10 cellular contexts compared by ENCODE assay signal in genomic region chr14:64758711-64759554, GRCh38. TPM values are rescaled to one million over a fixed set of nuclear protein-coding genes. Genes with fewer than 3 reads are reported as not detected.
DNase-seq lines count a peak whose midpoint lies in the region; ATAC-seq, FAIRE-seq and TF ChIP-seq lines count a peak whose summit lies in the region.
"Had no signal": no experiment of that assay in that cellular context is flagged by ENCODE, and none has a peak within 500 bp of the region (broad histone marks: within the 10 kb centered on the region; RNA-seq: fewer than 3 reads in every experiment).

No MANE protein-coding gene starts in this region.

- dilution Hi-C loops in keratinocyte (cut with MboI; ENCODE audit: extremely low pct_ligation_motif_present, low sequenced_read_pairs) = no loop called here

- no peak overlapping the region for H3K4me3 Mint-ChIP-seq in activated CD4-positive, alpha-beta memory T cell treated with anti-CD3 and anti-CD28 coated beads, Interleukin-2, amount 10 ng/mL, durations not matched to agents 7 days and 5 days
- no peak overlapping the region for H3K4me3 Mint-ChIP-seq in activated CD4-positive, alpha-beta memory T cell treated with anti-CD3 and anti-CD28 coated beads for 36 hours
- H3K4me3 Mint-ChIP-seq in brain = peak overlapping the region in 2 of 5 experiments; percentile 4 to 38

- H3K9me1 ChIP-seq in keratinocyte (ENCODE audit: control insufficient read depth, extremely low read depth, insufficient read depth, low read length) = no peaks in the 10 kb centered on the region

- no peaks in the 10 kb centered on the region for H4K20me1 ChIP-seq in keratinocyte (ENCODE audit: control insufficient read depth, extremely low read depth, insufficient read depth, low read length)
- H4K20me1 ChIP-seq: BLaER1 had no signal

- peaks cover 6% of the 10 kb centered on the region for H3K36me3 Mint-ChIP-seq in activated CD4-positive, alpha-beta memory T cell treated with anti-CD3 and anti-CD28 coated beads, Interleukin-2, amount 10 ng/mL, durations not matched to agents 7 days and 5 days (ENCODE audit: low read depth)
- H3K36me3 Mint-ChIP-seq in activated CD4-positive, alpha-beta memory T cell treated with anti-CD3 and anti-CD28 coated beads for 36 hours = no peaks in the 10 kb centered on the region
- H3K36me3 Mint-ChIP-seq in brain = no peaks in the 10 kb centered on the region

- POLR2A ChIA-PET in activated CD4-positive, alpha-beta memory T cell treated with anti-CD3 and anti-CD28 coated beads, Interleukin-2, amount 10 ng/mL, durations not matched to agents 7 days and 5 days (lab: Charles Lee) = interaction anchor here (0.7 to 6.0 kb wide), 16 partner anchors 9 to 254 kb away, joined by 3 to 38 read pairs (median 4); partner anchors contain the start of gene PLEKHG3
- POLR2A ChIA-PET in activated CD4-positive, alpha-beta memory T cell treated with anti-CD3 and anti-CD28 coated beads for 36 hours (lab: Charles Lee) = no interaction called here

- no peaks in the 10 kb centered on the region for H3K79me2 ChIP-seq in keratinocyte (ENCODE audit: control insufficient read depth, insufficient read depth, low read length)

- H3K27me3 ChIP-seq in keratinocyte (ENCODE audit: control insufficient read depth, extremely low read depth, insufficient read depth, low read length) (no peaks in the 10 kb centered on the region), vagina (no peaks in the 10 kb centered on the region)
- H3K27me3 ChIP-seq: BLaER1 had no signal

- no peaks in the 10 kb centered on the region for H3K9me3 Mint-ChIP-seq in activated CD4-positive, alpha-beta memory T cell treated with anti-CD3 and anti-CD28 coated beads, Interleukin-2, amount 10 ng/mL, durations not matched to agents 7 days and 5 days
- H3K9me3 Mint-ChIP-seq in activated CD4-positive, alpha-beta memory T cell treated with anti-CD3 and anti-CD28 coated beads for 36 hours = no peaks in the 10 kb centered on the region
- H3K9me3 Mint-ChIP-seq in brain = peaks cover 0 to 3% (median 0%) of the 10 kb centered on the region in 5 experiments

- ATAC-seq in GM19023 (IDR thresholded peaks at IDR 0.05; ENCODE audit: unreplicated experiment) = no peak

- DNase-seq in activated CD4-positive, alpha-beta memory T cell treated with anti-CD3 and anti-CD28 coated beads, Interleukin-2, amount 10 ng/mL, durations not matched to agents 7 days and 5 days = no peak
- DNase-seq in activated CD4-positive, alpha-beta memory T cell treated with anti-CD3 and anti-CD28 coated beads for 36 hours = no peak
- DNase-seq in keratinocyte (ENCODE audit: low read depth, low spot score) = peak; percentile 79
- no peak for DNase-seq in vagina (ENCODE audit: extremely low spot score in 2 of 2)
- no peak for DNase-seq in NCI-H1436 treated with DMSO at 0.1 percent for 48 hours (lab: John Stamatoyannopoulos, UW)
- DNase-seq in UCSD-AML1 (lab: John Stamatoyannopoulos, UW; ENCODE audit: unreplicated experiment) = no peak
- DNase-seq: activated gamma-delta T cell had no signal

- intact Hi-C loops in activated CD4-positive, alpha-beta memory T cell treated with anti-CD3 and anti-CD28 coated beads for 36 hours (cut with micrococcal nuclease) = loop anchor here (5.0 kb wide), 2 partner anchors 52 to 217 kb away; partner anchors contain the start of gene HSPA2
- intact Hi-C loops in vagina (cut with DNase I) = no loop called here

- H3K36me3 ChIP-seq in keratinocyte (ENCODE audit: control insufficient read depth in 2 of 2, extremely low read depth in 1 of 2, insufficient read depth in 2 of 2, low read length in 2 of 2) (no peaks in the 10 kb centered on the region), vagina (no peaks in the 10 kb centered on the region)
- H3K36me3 ChIP-seq: BLaER1 had no signal

- H2AFZ ChIP-seq in keratinocyte (ENCODE audit: control insufficient read depth, low read length) = no peak overlapping the region

- CTCF ChIA-PET in activated CD4-positive, alpha-beta memory T cell treated with anti-CD3 and anti-CD28 coated beads, Interleukin-2, amount 10 ng/mL, durations not matched to agents 7 days and 5 days (lab: Charles Lee) = interaction anchor here (0.9 to 6.0 kb wide), 6 partner anchors 9 to 87 kb away, joined by 3 to 87 read pairs (median 4); no protein-coding TSS in a partner anchor
- CTCF ChIA-PET in activated CD4-positive, alpha-beta memory T cell treated with anti-CD3 and anti-CD28 coated beads for 36 hours (lab: Charles Lee) = interaction anchor here (0.8 to 2.6 kb wide), 8 partner anchors 31 to 122 kb away, joined by 3 to 15 read pairs (median 4); no protein-coding TSS in a partner anchor

- peaks cover 85% of the 10 kb centered on the region for H3K4me1 ChIP-seq in keratinocyte (ENCODE audit: control insufficient read depth, extremely low read depth, insufficient read depth, low read length)
- peaks cover 49% of the 10 kb centered on the region for H3K4me1 ChIP-seq in vagina

- H3K4me2 ChIP-seq in keratinocyte (ENCODE audit: control insufficient read depth, extremely low read depth, insufficient read depth, low read depth, low read length) = peak overlapping the region; percentile 62

- peak; percentile 95 for FAIRE-seq in keratinocyte (lab: Jason Lieb, UNC)

- H3K27ac ChIP-seq in keratinocyte (ENCODE audit: control insufficient read depth, insufficient read depth, low read length) (peak overlapping the region; percentile 88), vagina (peak overlapping the region; percentile 21)
- H3K27ac ChIP-seq: BLaER1 had no signal

- H3K4me1 Mint-ChIP-seq in activated CD4-positive, alpha-beta memory T cell treated with anti-CD3 and anti-CD28 coated beads, Interleukin-2, amount 10 ng/mL, durations not matched to agents 7 days and 5 days = peaks cover 94% of the 10 kb centered on the region
- peaks cover 86% of the 10 kb centered on the region for H3K4me1 Mint-ChIP-seq in activated CD4-positive, alpha-beta memory T cell treated with anti-CD3 and anti-CD28 coated beads for 36 hours (ENCODE audit: low read depth)
- H3K4me1 Mint-ChIP-seq in brain = peaks cover 72% of the 10 kb centered on the region

- TF ChIP-seq CTCF in brain (conservative IDR thresholded peaks at IDR 0.05) (no peak), keratinocyte (optimal IDR thresholded peaks at IDR 0.05 in 1 of 3, IDR thresholded peaks at IDR 0.05 in 1 of 3, conservative IDR thresholded peaks at IDR 0.05 in 1 of 3; ENCODE audit: extremely low read depth in 1 of 3, insufficient read depth in 2 of 3, low read length in 3 of 3) (no peak), vagina (IDR thresholded peaks at IDR 0.05) (no peak)

- TF ChIP-seq POLR2A in vagina (IDR thresholded peaks at IDR 0.05) = no peak

- H3K9me3 ChIP-seq in keratinocyte (ENCODE audit: control insufficient read depth, low read depth, low read length) (no peaks in the 10 kb centered on the region), vagina (no peaks in the 10 kb centered on the region)
- H3K9me3 ChIP-seq: BLaER1 had no signal

- H3K9ac ChIP-seq in keratinocyte (ENCODE audit: control insufficient read depth, extremely low read depth, insufficient read depth, low read length) = peak overlapping the region; percentile 81
- H3K9ac ChIP-seq: BLaER1 had no signal

- H3K27ac Mint-ChIP-seq in activated CD4-positive, alpha-beta memory T cell treated with anti-CD3 and anti-CD28 coated beads, Interleukin-2, amount 10 ng/mL, durations not matched to agents 7 days and 5 days = peak overlapping the region; percentile 33
- no peak overlapping the region for H3K27ac Mint-ChIP-seq in activated CD4-positive, alpha-beta memory T cell treated with anti-CD3 and anti-CD28 coated beads for 36 hours
- peak overlapping the region in 4 of 5 experiments; percentile 3 to 90 (median 60) for H3K27ac Mint-ChIP-seq in brain

- H3K27me3 Mint-ChIP-seq in activated CD4-positive, alpha-beta memory T cell treated with anti-CD3 and anti-CD28 coated beads, Interleukin-2, amount 10 ng/mL, durations not matched to agents 7 days and 5 days = peaks cover 8% of the 10 kb centered on the region
- H3K27me3 Mint-ChIP-seq in activated CD4-positive, alpha-beta memory T cell treated with anti-CD3 and anti-CD28 coated beads for 36 hours = no peaks in the 10 kb centered on the region
- peaks cover 4% of the 10 kb centered on the region for H3K27me3 Mint-ChIP-seq in brain

- H3K4me3 ChIP-seq in keratinocyte (ENCODE audit: control insufficient read depth in 2 of 3, extremely low read depth in 1 of 3, insufficient read depth in 2 of 3, low read depth in 1 of 3, low read length in 3 of 3) = no peak overlapping the region
- no peak overlapping the region for H3K4me3 ChIP-seq in vagina
- H3K4me3 ChIP-seq: BLaER1 had no signal

RNA-seq across cellular contexts. Expression of gene PLEKHG3, which starts 54.7 kb away (rescaled TPM):
- total RNA-seq in activated CD4-positive, alpha-beta memory T cell treated with anti-CD3 and anti-CD28 coated beads, Interleukin-2, amount 10 ng/mL, durations not matched to agents 7 days and 5 days = 100 to 1,000 TPM; 126 to 133 TPM
- total RNA-seq in activated CD4-positive, alpha-beta memory T cell treated with anti-CD3 and anti-CD28 coated beads for 36 hours = 10 to 100 TPM; 20.1 to 22.6 TPM
- polyA plus RNA-seq in brain (ENCODE audit: insufficient read depth, low read depth, low replicate concordance) (50.7 TPM), keratinocyte (71.0 to 89.1 TPM (median 73.2 TPM) in 3 replicates)
- polyA plus RNA-seq in keratinocyte (2011; ENCODE audit: low read depth) = 19.7 TPM
- 49.2 and 65.2 TPM in 2 replicates for polyA plus RNA-seq in keratinocyte (2011; cell fraction: cytosol; rRNA removed)
- 171 and 186 TPM in 2 replicates for polyA plus RNA-seq in keratinocyte (2011; cell fraction: nucleus; rRNA removed)
- 36.9 and 94.1 TPM in 2 replicates for polyA plus RNA-seq in keratinocyte (2012; ENCODE audit: low replicate concordance)
- 96.2 to 104 TPM (median 102 TPM) in 3 replicates for polyA minus RNA-seq in keratinocyte
- 107 TPM for polyA minus RNA-seq in keratinocyte (2011; cell fraction: cytosol; rRNA and poly(A)+ RNA removed)
- 103 and 143 TPM in 2 replicates for polyA minus RNA-seq in keratinocyte (2011; cell fraction: nucleus; rRNA and poly(A)+ RNA removed)
- total RNA-seq in vagina = 50.1 TPM
